ENCODE assay signal across 24 cellular contexts in the genomic region with DNA sequence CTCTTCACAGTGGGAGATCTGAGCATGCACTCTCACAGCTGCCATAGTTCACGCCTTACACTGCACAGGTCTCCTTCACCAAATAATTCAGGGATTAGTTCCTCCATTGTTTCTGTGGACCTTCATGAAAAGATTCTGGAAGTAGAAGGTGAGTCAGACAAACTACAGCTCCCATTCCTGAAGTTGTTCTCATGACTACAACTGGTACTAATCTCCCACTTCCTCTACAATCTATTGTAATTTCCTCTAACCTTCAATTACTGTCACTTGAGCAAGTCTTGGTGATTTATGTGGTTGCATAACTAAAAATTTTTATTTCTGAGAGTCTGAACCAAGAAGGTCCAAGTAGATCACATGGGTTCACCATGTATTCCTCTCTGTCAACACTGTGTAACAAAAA.
"Had no signal": no experiment of that assay in that cellular context is flagged by ENCODE, and none has a peak within 500 bp of the region (broad histone marks: within the 10 kb centered on the region; RNA-seq: fewer than 3 reads in every experiment).

No MANE protein-coding gene starts in this region.

- H3K27ac ChIP-seq: coronary artery, gastrocnemius medialis, heart right ventricle, left ventricle myocardium inferior, lower lobe of right lung, neural progenitor cell, ovary, right atrium auricular region, sigmoid colon, skin epidermis, thoracic aorta, transverse colon had no signal

- H2AFZ ChIP-seq: neural progenitor cell had no signal

- H3K4me1 ChIP-seq: gastrocnemius medialis, heart right ventricle, left ventricle myocardium inferior, lower lobe of right lung, neural progenitor cell, right atrium auricular region, sigmoid colon, transverse colon had no signal

- H3K9me3 ChIP-seq: gastrocnemius medialis, left ventricle myocardium inferior, lower lobe of right lung, ovary, right atrium auricular region, thoracic aorta, transverse colon had no signal

- ATAC-seq: esophagus mucosa; gastrocnemius medialis; heart right ventricle; left cardiac atrium; lower lobe of right lung; natural killer cell treated with Interleukin-12 subunit alpha and Interleukin-12 subunit beta and Interleukin-15 and Interleukin-18, amount 100 ng/mL, for 72 hours; stimulated activated naive B cell treated with anti-CD40 and anti-IgM and Interleukin-4, amounts not matched to agents 10 μg/mL and 1 μg/mL and 100 μg/mL, for 72 hours; stimulated activated naive CD8-positive, alpha-beta T cell treated with anti-CD3 and anti-CD28 coated beads, Interleukin-15, amount 100 ng/mL, for 72 hours had no signal

- H3K36me3 ChIP-seq: gastrocnemius medialis, heart right ventricle, left ventricle myocardium inferior, lower lobe of right lung, neural progenitor cell, ovary, right atrium auricular region, sigmoid colon, thoracic aorta, transverse colon had no signal

- H3K9ac ChIP-seq: neural progenitor cell had no signal

- H3K27me3 ChIP-seq: gastrocnemius medialis, heart right ventricle, neural progenitor cell, ovary, right atrium auricular region, sigmoid colon, transverse colon had no signal

- H3K4me3 ChIP-seq: coronary artery, gastrocnemius medialis, heart right ventricle, left ventricle myocardium inferior, lower lobe of right lung, neural progenitor cell, ovary, right atrium auricular region, sigmoid colon, skin epidermis, thoracic aorta, transverse colon had no signal

- H3K4me2 ChIP-seq: neural progenitor cell had no signal

- DNase-seq: effector CD4-positive, alpha-beta T cell; gastrocnemius medialis; heart right ventricle; immature natural killer cell; kidney; left cardiac atrium; left ventricle myocardium inferior; lower lobe of right lung; midbrain; nucleus accumbens; ovary; sigmoid colon; stimulated activated CD4-positive, alpha-beta T cell treated with anti-CD3 and anti-CD28 coated beads, Interleukin-2, amount 100 ng/mL, for 24 hours; stimulated activated CD4-positive, alpha-beta T cell treated with anti-CD3 and anti-CD28 coated beads, Interleukin-4, amount 100 ng/mL, for 4 hours; stimulated activated naive B cell treated with anti-CD40 and anti-IgM and Interleukin-4, amounts not matched to agents 10 μg/mL and 1 μg/mL and 100 μg/mL, for 72 hours; stimulated activated naive CD8-positive, alpha-beta T cell treated with anti-CD3 and anti-CD28 coated beads, Interleukin-15, amount 100 ng/mL, for 72 hours; transverse colon had no signal
